In the genomic region with DNA sequence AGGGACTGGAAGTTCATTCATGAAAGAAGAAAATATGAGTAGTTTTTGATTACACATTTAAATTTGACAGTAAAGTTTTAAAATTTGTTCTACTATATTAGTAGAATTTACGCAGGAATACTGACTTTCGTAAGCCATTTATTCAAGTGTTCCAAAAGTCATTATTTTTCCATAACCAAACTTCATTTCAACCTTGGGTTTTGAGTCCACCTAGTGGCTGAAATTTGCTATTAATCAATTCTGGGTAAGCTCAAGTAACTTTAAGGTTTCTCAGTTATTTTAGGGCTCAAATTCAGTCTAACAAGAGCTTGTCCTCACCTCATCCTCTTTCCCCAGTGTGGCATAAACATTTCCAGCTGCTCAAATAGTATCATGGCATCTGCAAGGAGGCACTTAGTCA, we compare ENCODE assay signal across 8 cellular contexts.
DNase-seq lines count a peak whose midpoint lies in the region; ATAC-seq, FAIRE-seq and TF ChIP-seq lines count a peak whose summit lies in the region.

No MANE protein-coding gene starts in this region.

- FAIRE-seq in bronchial epithelial cell (lab: Jason Lieb, UNC): no peak

- DNase-seq in DMS53 (lab: John Stamatoyannopoulos, UW) (peak; percentile 54), HT-29 (ENCODE audit: low spot score) (peak; percentile 49), bronchial epithelial cell (ENCODE audit: low read depth) (peak; percentile 25), myocyte (ENCODE audit: low read depth) (peak; percentile 35), NCI-H1694 (lab: John Stamatoyannopoulos, UW) (no peak), NCI-H146 (lab: John Stamatoyannopoulos, UW) (no peak), NCI-H2196 treated with DMSO at 0.1 percent for 48 hours (lab: John Stamatoyannopoulos, UW; ENCODE audit: unreplicated experiment) (no peak)

- TF ChIP-seq CTCF in bronchial epithelial cell (IDR thresholded peaks at IDR 0.05; ENCODE audit: insufficient read depth, low read length, severe bottlenecking): no peak

- no peaks in the 10 kb centered on the region for H3K27me3 ChIP-seq in bronchial epithelial cell (ENCODE audit: control insufficient read depth, insufficient read depth, low read length)

- no peaks in the 10 kb centered on the region for H3K36me3 ChIP-seq in bronchial epithelial cell (ENCODE audit: control insufficient read depth, insufficient read depth, low read length)

- H3K4me3 ChIP-seq in bronchial epithelial cell (ENCODE audit: low read depth, low read length): no peak overlapping the region

- ATAC-seq in GM21723 (IDR thresholded peaks at IDR 0.05; ENCODE audit: unreplicated experiment): no peak

Comparison
In these comparisons a context has a peak if more than half of its experiments do, and no peak if none do; other contexts are left out.
1. DNase-seq: peak in DMS53 (single experiment), HT-29 (single experiment), bronchial epithelial cell (single experiment) and myocyte (single experiment); none in NCI-H1694 (single experiment), NCI-H146 (single experiment) and NCI-H2196 treated with DMSO at 0.1 percent for 48 hours (single experiment).